In genomic region chr2:47211497-47212011, GRCh38 we compare ENCODE assay signal across 32 cellular contexts. TPM values are rescaled to one million over a fixed set of nuclear protein-coding genes. Genes with fewer than 3 reads are reported as not detected.
DNase-seq lines count a peak whose midpoint lies in the region; ATAC-seq and TF ChIP-seq lines count a peak whose summit lies in the region.
"Had no signal": no experiment of that assay in that cellular context is flagged by ENCODE, and none has a peak within 500 bp of the region (broad histone marks: within the 10 kb centered on the region; RNA-seq: fewer than 3 reads in every experiment).

No MANE protein-coding gene starts in this region.

- H3K36me3 ChIP-seq in SK-N-SH (replicated peaks in 1 of 2; ENCODE audit: control insufficient read depth in 1 of 2, insufficient read depth in 2 of 2, low read length in 1 of 2) (no peaks in the 10 kb centered on the region), PC-9 (ENCODE audit: low read depth) (no peaks in the 10 kb centered on the region), neuronal stem cell (replicated peaks in 1 of 2; ENCODE audit: control insufficient read depth in 2 of 2, insufficient read depth in 2 of 2, low read length in 2 of 2) (no peaks in the 10 kb centered on the region)
- H3K36me3 ChIP-seq: MG63, tibial nerve had no signal

- no peak overlapping the region for H2BK5ac ChIP-seq in neuronal stem cell (ENCODE audit: low read length)

- H3K23ac ChIP-seq in neuronal stem cell (ENCODE audit: low read depth, low read length, poor library complexity): no peak overlapping the region

- H3K27me3 ChIP-seq in SK-N-SH (ENCODE audit: insufficient read depth): no peaks in the 10 kb centered on the region
- no peaks in the 10 kb centered on the region for H3K27me3 ChIP-seq in PC-9 (ENCODE audit: insufficient read depth, low read depth)
- no peaks in the 10 kb centered on the region for H3K27me3 ChIP-seq in neuronal stem cell (ENCODE audit: control insufficient read depth in 3 of 3, insufficient read depth in 3 of 3, low read depth in 1 of 3, low read length in 3 of 3)
- H3K27me3 ChIP-seq: dorsolateral prefrontal cortex, MG63, tibial nerve had no signal

- peak overlapping the region; percentile 25 for H3K14ac ChIP-seq in neuronal stem cell (ENCODE audit: low read length)

- no peaks in the 10 kb centered on the region for H3K9me3 ChIP-seq in SK-N-SH
- H3K9me3 ChIP-seq in PC-9 (ENCODE audit: insufficient read depth, low read depth): no peaks in the 10 kb centered on the region
- peaks cover 0 to 16% of the 10 kb centered on the region in 2 donors for H3K9me3 ChIP-seq in neuronal stem cell (replicated peaks in 1 of 2; ENCODE audit: control insufficient read depth in 2 of 2, insufficient read depth in 1 of 2, low read depth in 1 of 2, low read length in 2 of 2)

- H4K91ac ChIP-seq in neuronal stem cell (ENCODE audit: low read depth, low read length, poor library complexity): no peak overlapping the region

- H4K8ac ChIP-seq in neuronal stem cell (ENCODE audit: low read depth, low read length): no peak overlapping the region

- H3K27ac ChIP-seq in SK-N-SH (ENCODE audit: low read depth in 2 of 2, low read length in 1 of 2): peak overlapping the region in 1 of 2 experiments; percentile 25; a peak in 2 of 4 replicates
- H3K27ac ChIP-seq in PC-9: peak overlapping the region; percentile 74
- no peak overlapping the region for H3K27ac ChIP-seq in neuronal stem cell (replicated peaks; ENCODE audit: low read length)
- H3K27ac ChIP-seq: dorsolateral prefrontal cortex, RWPE1, skin epidermis, tibial nerve had no signal

- intact Hi-C loops in PC-9 (cut with micrococcal nuclease; ENCODE audit: unreplicated experiment) (no loop called here), left ventricle myocardium superior (cut with micrococcal nuclease) (no loop called here)

- no peak overlapping the region for H2BK12ac ChIP-seq in neuronal stem cell (ENCODE audit: low read length)

- H3K9me2 ChIP-seq in SK-N-SH (no peaks in the 10 kb centered on the region), PC-9 (ENCODE audit: insufficient read depth) (no peaks in the 10 kb centered on the region)

- H2AFZ ChIP-seq in SK-N-SH (ENCODE audit: low read depth) (no peak overlapping the region), PC-9 (0 out of 2 replicates have a peak overlapping the region, but pooled peaks have one; percentile 5), neuronal stem cell (ENCODE audit: low read length) (no peak overlapping the region)

- H3K18ac ChIP-seq in neuronal stem cell (ENCODE audit: low read length): peak overlapping the region; percentile 59

- no peak for TF ChIP-seq RAD21 in SK-N-SH (IDR thresholded peaks at IDR 0.05; ENCODE audit: low read length)

- H2BK15ac ChIP-seq in neuronal stem cell (ENCODE audit: low read length): no peak overlapping the region

- no peak for TF ChIP-seq EP300 in SK-N-SH (IDR thresholded peaks at IDR 0.05; ENCODE audit: borderline replicate concordance in 1 of 2, low read depth in 1 of 2, low read length in 1 of 2)

- H3K4me1 ChIP-seq in SK-N-SH (ENCODE audit: control insufficient read depth in 1 of 2, insufficient read depth in 2 of 2, low read depth in 1 of 2, low read length in 1 of 2) (peaks cover 9 to 19% of the 10 kb centered on the region in 2 experiments; a peak in 2 of 4 replicates), PC-9 (replicated peaks; ENCODE audit: insufficient read depth) (peaks cover 89% of the 10 kb centered on the region), neuronal stem cell (ENCODE audit: control insufficient read depth in 2 of 2, insufficient read depth in 1 of 2, low read depth in 1 of 2, low read length in 2 of 2) (peaks cover 0 to 12% of the 10 kb centered on the region in 2 donors)
- H3K4me1 ChIP-seq: tibial nerve had no signal

- H3F3A ChIP-seq in SK-N-SH (replicated peaks; ENCODE audit: insufficient read depth) (peaks cover 8% of the 10 kb centered on the region), PC-9 (ENCODE audit: insufficient read depth, low read depth) (peaks cover 51% of the 10 kb centered on the region)

- WGBS in SK-N-SH (ENCODE audit: low lambda C conversion rate): 72% methylated on average over 5 of the region's 5 CpGs
- WGBS in neuronal stem cell (ENCODE audit: extremely low coverage in 2 of 2, insufficient read length in 2 of 2, insufficient replicate concordance in 1 of 2), 2 donors: no CpG with 5 or more reads among the region's 5 CpGs

- H3K4ac ChIP-seq in neuronal stem cell (ENCODE audit: low read length): no peak overlapping the region

- no peak overlapping the region for H2BK120ac ChIP-seq in neuronal stem cell (ENCODE audit: low read depth, low read length)

- POLR2A ChIA-PET in SK-N-SH (lab: Yijun Ruan, JAX) (no interaction called here), PC-9 (lab: Charles Lee; ENCODE audit: unreplicated experiment) (no interaction called here)

- no peaks in the 10 kb centered on the region for H3K79me2 ChIP-seq in SK-N-SH (ENCODE audit: insufficient read depth)
- no peaks in the 10 kb centered on the region for H3K79me2 ChIP-seq in PC-9 (ENCODE audit: low read depth)

- H2AK5ac ChIP-seq in neuronal stem cell (ENCODE audit: low read depth, low read length): no peak overlapping the region

- DNase-seq in SK-N-SH (no peak), PC-9 (peak in 1 of 2 experiments; percentile 84), left ventricle myocardium superior (peak; percentile 50), neuronal stem cell (ENCODE audit: low spot score) (no peak), NCI-H2029 treated with DMSO at 0.1 percent for 48 hours (lab: John Stamatoyannopoulos, UW) (no peak), AML-193 (lab: John Stamatoyannopoulos, UW) (no peak), SW 1271 (lab: John Stamatoyannopoulos, UW) (no peak)
- DNase-seq: activated CD4-positive, alpha-beta T cell treated with anti-CD3 and anti-CD28 coated beads, Interleukin-2, amount 10 ng/mL, durations not matched to agents 24 days and 14 days; activated effector memory CD4-positive, alpha-beta T cell treated with anti-CD3 and anti-CD28 coated beads, Interleukin-2, amount 50 U/mL, for 16 hours; activated naive CD8-positive, alpha-beta T cell treated with anti-CD3 and anti-CD28 coated beads, Interleukin-2, amount 10 ng/mL, durations not matched to agents 7 days and 5 days; activated T-cell treated with anti-CD3 and anti-CD28 coated beads, Interleukin-2, amount 50 U/mL, for 1 hour; CD4-positive, alpha-beta memory T cell; cerebellar nuclear complex; DMS153; dorsolateral prefrontal cortex; KBM-7; mesendoderm; MG63; naive B cell; NCI-H1105 treated with DMSO at 0.1 percent for 48 hours; NCI-H1930; NCI-H526 treated with DMSO at 0.1 percent for 48 hours; nucleus accumbens; stimulated activated CD4-positive, alpha-beta T cell treated with anti-CD3 and anti-CD28 coated beads, Interleukin-1b, Interleukin-23, amount 100 ng/mL, for 48 hours had no signal

- TF ChIP-seq CTCF in SK-N-SH (IDR thresholded peaks at IDR 0.05) (no peak), PC-9 (conservative IDR thresholded peaks at IDR 0.05) (no peak)

- H3K4me3 ChIP-seq in SK-N-SH (ENCODE audit: low read depth in 2 of 2, low read length in 1 of 2) (no peak overlapping the region), PC-9 (no peak overlapping the region), neuronal stem cell (ENCODE audit: low read length in 2 of 2) (no peak overlapping the region)
- H3K4me3 ChIP-seq: dorsolateral prefrontal cortex, MG63, skin epidermis, tibial nerve had no signal

- H3K9ac ChIP-seq in SK-N-SH (no peak overlapping the region), neuronal stem cell (ENCODE audit: low read depth, low read length, poor library complexity) (no peak overlapping the region)

- H3K79me1 ChIP-seq in neuronal stem cell (ENCODE audit: low read depth, low read length): no peaks in the 10 kb centered on the region

- H4K20me1 ChIP-seq in SK-N-SH (ENCODE audit: insufficient read depth) (no peaks in the 10 kb centered on the region), PC-9 (ENCODE audit: insufficient read depth) (no peaks in the 10 kb centered on the region)

- no TSS peak for BruUV-seq in PC-9 (replicated peaks; lab: Mats Ljungman, UMichigan)

- CTCF ChIA-PET in SK-N-SH (lab: Yijun Ruan, JAX) (no interaction called here), PC-9 (lab: Charles Lee) (no interaction called here)

- ATAC-seq in SK-N-SH treated with all-trans-retinoic acid at 6 μM for 48 hours (no peak), left ventricle myocardium superior (peak; percentile 82)

- no peak overlapping the region for H3K4me2 ChIP-seq in SK-N-SH
- peak overlapping the region; percentile 31 for H3K4me2 ChIP-seq in PC-9
- H3K4me2 ChIP-seq in neuronal stem cell (ENCODE audit: insufficient read depth, low read length, poor library complexity, severe bottlenecking): no peak overlapping the region

TF ChIP-seq in SK-N-SH, 30 proteins besides CTCF, POLR2A, EP300 and RAD21:
- 0 out of 2 replicates have a peak, but pooled peaks have one; percentile 39 for TF ChIP-seq RCOR1 (IDR thresholded peaks at IDR 0.05; ENCODE audit: low read length)
- TF ChIP-seq CHD2 (IDR thresholded peaks at IDR 0.05; ENCODE audit: low read length, partially characterized antibody): no peak

TF ChIP-seq in SK-N-SH treated with all-trans-retinoic acid at 6 μM for 48 hours, 23 proteins besides CTCF, POLR2A, EP300 and RAD21 (continues in another document):
- TF ChIP-seq ZNF8 (CRISPR knock-in tag; IDR thresholded peaks at IDR 0.05) (no peak), ZNF565 (CRISPR knock-in tag; conservative IDR thresholded peaks at IDR 0.05; ENCODE audit: low read depth) (no peak), CSRNP3 (CRISPR knock-in tag; IDR thresholded peaks at IDR 0.05) (no peak)

RNA-seq across cellular contexts. Expression of gene CALM2, which starts 35.2 kb away (rescaled TPM):
- 401 and 491 TPM in 2 replicates for polyA plus RNA-seq in SK-N-SH (2012; rRNA removed)
- 795 and 1,236 TPM in 2 replicates for polyA plus RNA-seq in SK-N-SH (2012; cell fraction: cytosol; rRNA removed)
- 77.3 and 188 TPM in 2 replicates for polyA plus RNA-seq in SK-N-SH (2012; cell fraction: nucleus; rRNA removed)
- total RNA-seq in PC-9 (2021) (726 and 781 TPM in 2 replicates), left ventricle myocardium superior (424 TPM)
- polyA plus RNA-seq in neuronal stem cell (2013, experiment 1 of 2): 755 TPM
- 761 TPM for polyA plus RNA-seq in neuronal stem cell (2013, experiment 2 of 2)

RNA-seq across cellular contexts. Expression of gene STPG4, which starts 56.4 kb away (rescaled TPM):
- 0.20 and 0.21 TPM in 2 replicates for polyA plus RNA-seq in SK-N-SH (2012; rRNA removed)
- 0.08 and 0.12 TPM in 2 replicates for polyA plus RNA-seq in SK-N-SH (2012; cell fraction: cytosol; rRNA removed)
- polyA plus RNA-seq in SK-N-SH (2012; cell fraction: nucleus; rRNA removed): 0.54 and 0.77 TPM in 2 replicates
- 6.5 and 8.7 TPM in 2 replicates for total RNA-seq in PC-9 (2021)
- not detected for total RNA-seq in left ventricle myocardium superior
- not detected for polyA plus RNA-seq in neuronal stem cell (2013, experiment 1 of 2)
- 0.03 TPM for polyA plus RNA-seq in neuronal stem cell (2013, experiment 2 of 2)
- total RNA-seq: G401, kidney epithelial cell, pulmonary artery endothelial cell had no signal
- polyA plus RNA-seq: CD4-positive, alpha-beta memory T cell; endothelial cell of umbilical vein had no signal
